9 cellular contexts compared by ENCODE assay signal in the genomic region with DNA sequence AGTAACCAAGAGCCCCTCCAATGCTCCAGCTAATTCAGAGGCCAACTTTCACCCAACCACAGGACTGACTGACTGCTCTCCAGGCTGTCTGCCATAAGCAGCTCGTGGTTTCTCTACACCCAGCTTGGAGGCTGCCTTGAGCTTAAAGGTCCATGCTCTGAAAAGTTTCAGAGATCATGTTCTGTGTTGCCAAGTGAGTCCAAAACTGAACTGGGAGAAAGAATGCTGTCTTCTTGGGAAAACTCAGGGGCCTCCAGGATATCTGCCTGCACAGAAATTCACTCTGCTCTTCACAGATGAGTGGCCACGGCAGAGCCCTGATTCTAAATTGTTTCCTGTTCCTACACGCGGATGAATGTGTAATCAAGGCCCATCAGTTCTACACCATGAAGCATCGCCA. TPM values are rescaled to one million over a fixed set of nuclear protein-coding genes. Genes with fewer than 3 reads are reported as not detected.
DNase-seq lines count a peak whose midpoint lies in the region; ATAC-seq and TF ChIP-seq lines count a peak whose summit lies in the region.
"Had no signal": no experiment of that assay in that cellular context is flagged by ENCODE, and none has a peak within 500 bp of the region (broad histone marks: within the 10 kb centered on the region; RNA-seq: fewer than 3 reads in every experiment).

No MANE protein-coding gene starts in this region.

- no peaks in the 10 kb centered on the region for H3K9me2 ChIP-seq in DOHH2 (replicated peaks; ENCODE audit: control insufficient read depth, low read length)

- H3K27ac ChIP-seq in DOHH2 (ENCODE audit: low read depth, low read length) (no peak overlapping the region), osteoblast (ENCODE audit: low read depth, low read length) (peak overlapping the region; percentile 8), body of pancreas (peak overlapping the region in 1 of 4 donors; percentile 8)
- H3K27ac ChIP-seq in effector memory CD4-positive, alpha-beta T cell (ENCODE audit: insufficient read depth, low read length, poor library complexity, severe bottlenecking), result peak overlapping the region; percentile 84

- H4K20me1 ChIP-seq in DOHH2 (ENCODE audit: control insufficient read depth, insufficient read depth, low read depth, low read length), result peaks cover 14% of the 10 kb centered on the region
- peaks cover 12% of the 10 kb centered on the region for H4K20me1 ChIP-seq in osteoblast (ENCODE audit: insufficient read depth, low read length)

- H3K4me3 ChIP-seq in DOHH2 (ENCODE audit: low read length) (peak overlapping the region; percentile 52), osteoblast (ENCODE audit: insufficient read depth, low read length) (no peak overlapping the region), body of pancreas (no peak overlapping the region)
- peak overlapping the region; percentile 18 for H3K4me3 ChIP-seq in effector memory CD4-positive, alpha-beta T cell (ENCODE audit: insufficient read depth, low read depth, low read length, poor library complexity, severe bottlenecking)

- ATAC-seq in body of pancreas, result no peak

- TF ChIP-seq POLR2A in body of pancreas (IDR thresholded peaks at IDR 0.05), result no peak
- no peak for TF ChIP-seq POLR2A in erythroblast (IDR thresholded peaks at IDR 0.05; ENCODE audit: low read length)

- H3F3A ChIP-seq in DOHH2 (ENCODE audit: control insufficient read depth, insufficient read depth), result peaks cover 4% of the 10 kb centered on the region

- H3K9me3 ChIP-seq in DOHH2 (ENCODE audit: control insufficient read depth, insufficient read depth, low read length), result no peaks in the 10 kb centered on the region
- H3K9me3 ChIP-seq in effector memory CD4-positive, alpha-beta T cell (ENCODE audit: control insufficient read depth, low read length), result no peaks in the 10 kb centered on the region
- H3K9me3 ChIP-seq in osteoblast (ENCODE audit: low read depth, low read length), result no peaks in the 10 kb centered on the region
- no peaks in the 10 kb centered on the region for H3K9me3 ChIP-seq in body of pancreas

- intact Hi-C loops in body of pancreas (cut with DNase I), result no loop called here

- H3K79me2 ChIP-seq in DOHH2 (ENCODE audit: control insufficient read depth, low read length) (peaks cover 35% of the 10 kb centered on the region), osteoblast (ENCODE audit: insufficient read depth, low read length) (peaks cover 75% of the 10 kb centered on the region)

- peaks cover 68% of the 10 kb centered on the region for H3K4me1 ChIP-seq in DOHH2 (ENCODE audit: control insufficient read depth, low read length)
- peaks cover 74% of the 10 kb centered on the region for H3K4me1 ChIP-seq in effector memory CD4-positive, alpha-beta T cell (ENCODE audit: control insufficient read depth, insufficient read depth, low read length, poor library complexity, severe bottlenecking)
- peaks cover 33% of the 10 kb centered on the region for H3K4me1 ChIP-seq in osteoblast (ENCODE audit: insufficient read depth, low read length)
- H3K4me1 ChIP-seq in body of pancreas, result peaks cover 20% of the 10 kb centered on the region

- H2AFZ ChIP-seq in osteoblast (ENCODE audit: low read length), result no peak overlapping the region

- WGBS in body of pancreas, 2 donors, result 47 to 75% methylated on average over 5 of the region's 5 CpGs

- peak overlapping the region; percentile 71 for H3K4me2 ChIP-seq in DOHH2 (ENCODE audit: low read length)
- no peak overlapping the region for H3K4me2 ChIP-seq in osteoblast (ENCODE audit: insufficient read depth, low read length)

- H3K27me3 ChIP-seq in DOHH2 (ENCODE audit: control insufficient read depth, low read length) (no peaks in the 10 kb centered on the region), osteoblast (ENCODE audit: insufficient read depth, low read length) (no peaks in the 10 kb centered on the region), body of pancreas (no peaks in the 10 kb centered on the region)
- H3K27me3 ChIP-seq in effector memory CD4-positive, alpha-beta T cell (replicated peaks; ENCODE audit: control insufficient read depth, insufficient read depth, low read length, poor library complexity, severe bottlenecking), result no peaks in the 10 kb centered on the region

- TF ChIP-seq CTCF in DOHH2 (IDR thresholded peaks at IDR 0.05; ENCODE audit: low read depth, low read length, poor library complexity, severe bottlenecking), result no peak
- no peak for TF ChIP-seq CTCF in osteoblast (IDR thresholded peaks at IDR 0.05; ENCODE audit: extremely low read depth, low read depth, low read length)
- TF ChIP-seq CTCF in body of pancreas (IDR thresholded peaks at IDR 0.05), result no peak

- H3K36me3 ChIP-seq in DOHH2 (ENCODE audit: control insufficient read depth, low read length) (peaks cover 5% of the 10 kb centered on the region; the same call in 1 of the 2 replicates), osteoblast (ENCODE audit: insufficient read depth, low read length) (no peaks in the 10 kb centered on the region), body of pancreas (replicated peaks in 1 of 2; ENCODE audit: insufficient read depth in 1 of 2, low read depth in 2 of 2) (no peaks in the 10 kb centered on the region)
- no peaks in the 10 kb centered on the region for H3K36me3 ChIP-seq in effector memory CD4-positive, alpha-beta T cell (ENCODE audit: control insufficient read depth, insufficient read depth, low read length)

- peak; percentile 62 for DNase-seq in NAMALWA (ENCODE audit: low spot score)
- DNase-seq in effector memory CD4-positive, alpha-beta T cell, result no peak
- DNase-seq in osteoblast (ENCODE audit: insufficient read length, low spot score, missing footprints), result no peak
- no peak for DNase-seq in effector CD8-positive, alpha-beta T cell (lab: John Stamatoyannopoulos, UW)
- DNase-seq in body of pancreas, result no peak
- no peak for DNase-seq in NCI-H1930 (lab: John Stamatoyannopoulos, UW)
- DNase-seq in erythroblast (lab: John Stamatoyannopoulos, UW), result no peak
- DNase-seq: stimulated activated CD4-positive, alpha-beta T cell treated with anti-CD3 and anti-CD28 coated beads, Interleukin-4, amount 100 ng/mL, for 4 hours had no signal

RNA-seq across cellular contexts. Expression of a gene that starts 51.1 kb away (rescaled TPM):
- total RNA-seq in osteoblast, result 47.7 and 48.1 TPM in 2 replicates
- 10 to 100 TPM; 10.9 to 35.3 TPM for total RNA-seq in body of pancreas

Comparison
In these comparisons a context has a peak if more than half of its experiments do, and no peak if none do; other contexts are left out.
1. H3K4me3 ChIP-seq: peak in DOHH2 (single experiment) and effector memory CD4-positive, alpha-beta T cell (single experiment); none in osteoblast (single experiment) and body of pancreas (0 of 2).